8 cellular contexts compared by ENCODE assay signal in genomic region chr12:111597731-111598636, GRCh38. TPM values are rescaled to one million over a fixed set of nuclear protein-coding genes. Genes with fewer than 3 reads are reported as not detected.
DNase-seq lines count a peak whose midpoint lies in the region; ATAC-seq and TF ChIP-seq lines count a peak whose summit lies in the region.

No MANE protein-coding gene starts in this region.

- peak; percentile 14 for ATAC-seq in HG02798 (IDR thresholded peaks at IDR 0.05; ENCODE audit: poor library complexity, unreplicated experiment)

- intact Hi-C loops in uterus (cut with DNase I; ENCODE audit: low total_unique reads): no loop called here

- no peak for TF ChIP-seq CTCF in uterus (IDR thresholded peaks at IDR 0.05)

- H3K36me3 ChIP-seq in neuron (ENCODE audit: insufficient read depth, low read length) (no peaks in the 10 kb centered on the region), uterus (no peaks in the 10 kb centered on the region)

- H3K27ac ChIP-seq in uterus: peak overlapping the region; percentile 97 to 98

- TF ChIP-seq POLR2A in uterus (IDR thresholded peaks at IDR 0.05): no peak

- H3K4me3 ChIP-seq in neuron (ENCODE audit: low read length) (peak overlapping the region; percentile 75), uterus (peak overlapping the region; percentile 85 to 96)

- H3K4me1 ChIP-seq in neuron (ENCODE audit: insufficient read depth, low read length) (peaks cover 27% of the 10 kb centered on the region), uterus (no peaks in the 10 kb centered on the region)

- peak overlapping the region; percentile 65 for H2AFZ ChIP-seq in neuron (ENCODE audit: low read depth, low read length)

- peak; percentile 63 for DNase-seq in DMS 273 (lab: John Stamatoyannopoulos, UW; ENCODE audit: unreplicated experiment)
- DNase-seq in DMS 273 treated with DMSO at 0.1 percent for 48 hours (lab: John Stamatoyannopoulos, UW): no peak
- peak; percentile 33 for DNase-seq in activated naive CD4-positive, alpha-beta T cell treated with Interleukin-2 at 50 U/mL for 16 hours
- peak; percentile 49 for DNase-seq in germinal center (ENCODE audit: low spot score)
- DNase-seq in uterus: peak; percentile 41 to 59

- no peaks in the 10 kb centered on the region for H3K27me3 ChIP-seq in neuron (ENCODE audit: insufficient read depth, low read length)
- H3K27me3 ChIP-seq in uterus: no peaks in the 10 kb centered on the region

- H3K9me3 ChIP-seq in neuron (ENCODE audit: low read length) (no peaks in the 10 kb centered on the region), uterus (no peaks in the 10 kb centered on the region)

TF ChIP-seq in PFSK-1, 5 proteins besides CTCF, POLR2A, EP300 and RAD21:
- peak; percentile 54; the same call in 1 of the 2 replicates for TF ChIP-seq TAF1 (IDR thresholded peaks at IDR 0.05; ENCODE audit: borderline replicate concordance, insufficient read depth, low read length)
- no peak for TF ChIP-seq FOXP2 (optimal IDR thresholded peaks at IDR 0.05; ENCODE audit: borderline replicate concordance, extremely low read depth, extremely low read length, insufficient read depth)
- no peak for TF ChIP-seq POLR2AphosphoS5 (IDR thresholded peaks at IDR 0.05; ENCODE audit: low read depth, low read length)
- peak; percentile 35; the same call in 1 of the 2 replicates for TF ChIP-seq SIN3A (IDR thresholded peaks at IDR 0.05; ENCODE audit: borderline replicate concordance, insufficient read depth, low read length)
- 0 out of 4 replicates have a peak, but pooled peaks of 1 of the 2 experiments have one; percentile 7 for TF ChIP-seq REST (IDR thresholded peaks at IDR 0.05; ENCODE audit: insufficient read depth in 1 of 2, low read depth in 2 of 2, low read length in 2 of 2)

RNA-seq across cellular contexts. Expression of gene ATXN2, which starts 1.1 kb away (rescaled TPM):
- 104 TPM for polyA plus RNA-seq in PFSK-1 (2012; ENCODE audit: insufficient read length, low read depth)
- 100 to 1,000 TPM in 1 of 4 donors, 10 to 100 TPM in 3; 37.1 to 112 (median 66.0) TPM for total RNA-seq in uterus
